In genomic region chr1:64692911-64693310, GRCh38 we compare ENCODE assay signal across 24 cellular contexts.
"Had no signal": no experiment of that assay in that cellular context is flagged by ENCODE, and none has a peak within 500 bp of the region (broad histone marks: within the 10 kb centered on the region; RNA-seq: fewer than 3 reads in every experiment).

No MANE protein-coding gene starts in this region.

- H3K36me3 Mint-ChIP-seq: stimulated activated effector memory CD8-positive, alpha-beta T cell treated with anti-CD3 and anti-CD28 coated beads, Interleukin-12 subunit alpha, Interleukin-12 subunit beta, amount 100 ng/mL, for 72 hours had no signal

- ATAC-seq: left lobe of liver; naive thymus-derived CD4-positive, alpha-beta T cell; right cardiac atrium; stimulated activated effector memory CD8-positive, alpha-beta T cell treated with anti-CD3 and anti-CD28 coated beads, Interleukin-12 subunit alpha, Interleukin-12 subunit beta, amount 100 ng/mL, for 72 hours; stimulated activated naive CD8-positive, alpha-beta T cell treated with anti-CD3 and anti-CD28 coated beads, Interleukin-15, Interleukin-2, amounts not matched to agents 100 U/mL and 50 U/mL, for 24 hours had no signal

- H3K27ac Mint-ChIP-seq: dendritic cell treated with granulocyte-macrophage colony-stimulating factor and Interleukin-4, amounts not matched to agents 40 ng/mL and 50 ng/mL, for 4 days; endodermal cell; naive thymus-derived CD4-positive, alpha-beta T cell; nephron; neural progenitor cell; progenitor cell of endocrine pancreas; stimulated activated effector memory CD8-positive, alpha-beta T cell treated with anti-CD3 and anti-CD28 coated beads, Interleukin-12 subunit alpha, Interleukin-12 subunit beta, amount 100 ng/mL, for 72 hours had no signal

- H3K4me3 Mint-ChIP-seq: dendritic cell treated with granulocyte-macrophage colony-stimulating factor and Interleukin-4, amounts not matched to agents 40 ng/mL and 50 ng/mL, for 4 days; endodermal cell; naive thymus-derived CD4-positive, alpha-beta T cell; nephron; neural progenitor cell; stimulated activated effector memory CD8-positive, alpha-beta T cell treated with anti-CD3 and anti-CD28 coated beads, Interleukin-12 subunit alpha, Interleukin-12 subunit beta, amount 100 ng/mL, for 72 hours had no signal

- H3K27ac ChIP-seq: neural progenitor cell, parathyroid adenoma, testis, tibial nerve, upper lobe of left lung, vagina had no signal

- H3K27me3 ChIP-seq: esophagus muscularis mucosa, neural progenitor cell, sigmoid colon, testis, tibial nerve, upper lobe of left lung, vagina had no signal

- H3K27me3 Mint-ChIP-seq: dendritic cell treated with granulocyte-macrophage colony-stimulating factor and Interleukin-4, amounts not matched to agents 40 ng/mL and 50 ng/mL, for 4 days; naive thymus-derived CD4-positive, alpha-beta T cell had no signal

- H3K4me3 ChIP-seq: lung, neural progenitor cell, testis, tibial nerve, upper lobe of left lung, vagina had no signal

- H3K9me3 Mint-ChIP-seq: dendritic cell treated with granulocyte-macrophage colony-stimulating factor and Interleukin-4, amounts not matched to agents 40 ng/mL and 50 ng/mL, for 4 days; endodermal cell; naive thymus-derived CD4-positive, alpha-beta T cell; nephron; neural progenitor cell; stimulated activated effector memory CD8-positive, alpha-beta T cell treated with anti-CD3 and anti-CD28 coated beads, Interleukin-12 subunit alpha, Interleukin-12 subunit beta, amount 100 ng/mL, for 72 hours had no signal

- H3K4me2 ChIP-seq: neural progenitor cell had no signal

- H2AFZ ChIP-seq: neural progenitor cell, parathyroid adenoma had no signal

- H3K4me1 Mint-ChIP-seq: nephron, neural progenitor cell had no signal

- H3K36me3 ChIP-seq: neural progenitor cell, sigmoid colon, tibial nerve had no signal

- H3K9me3 ChIP-seq: esophagus muscularis mucosa, sigmoid colon, testis, tibial nerve, upper lobe of left lung, vagina had no signal

- H3K79me2 ChIP-seq: parathyroid adenoma had no signal

- H3K9ac ChIP-seq: neural progenitor cell, parathyroid adenoma had no signal

- H3K4me1 ChIP-seq: neural progenitor cell, parathyroid adenoma, testis, tibial nerve, vagina had no signal

- DNase-seq: effector CD8-positive, alpha-beta T cell; endodermal cell; mesenchymal stem cell; midbrain; naive thymus-derived CD4-positive, alpha-beta T cell; right cardiac atrium; sigmoid colon; stimulated activated CD4-positive, alpha-beta T cell treated with anti-CD3 and anti-CD28 coated beads, Interleukin-2, amount 100 ng/mL, for 24 hours; stimulated activated CD4-positive, alpha-beta T cell treated with anti-CD3 and anti-CD28 coated beads, Interleukin-4, amount 100 ng/mL, for 24 hours; stimulated activated naive CD8-positive, alpha-beta T cell treated with anti-CD3 and anti-CD28 coated beads, Interleukin-15, Interleukin-2, amounts not matched to agents 100 U/mL and 50 U/mL, for 24 hours; substantia nigra; testis; upper lobe of left lung had no signal
